In genomic region chr10:110861476-110861875, GRCh38 we compare ENCODE assay signal across 15 cellular contexts. TPM values are rescaled to one million over a fixed set of nuclear protein-coding genes. Genes with fewer than 3 reads are reported as not detected.
DNase-seq lines count a peak whose midpoint lies in the region; ATAC-seq, FAIRE-seq and TF ChIP-seq lines count a peak whose summit lies in the region.
"Had no signal": no experiment of that assay in that cellular context is flagged by ENCODE, and none has a peak within 500 bp of the region (broad histone marks: within the 10 kb centered on the region; RNA-seq: fewer than 3 reads in every experiment).

No MANE protein-coding gene starts in this region.

- H3K27ac ChIP-seq in K562 (ENCODE audit: extremely low read depth, low read depth, low read length) (no peak overlapping the region), muscle layer of duodenum (ENCODE audit: low read length) (peak overlapping the region; percentile 70), upper lobe of right lung (peak overlapping the region; percentile 81)
- H3K27ac ChIP-seq: PC-9 had no signal

- H2AFZ ChIP-seq in K562 (ENCODE audit: low read depth, low read length) = no peak overlapping the region
- H2AFZ ChIP-seq: PC-9 had no signal

- H3K4me2 ChIP-seq in K562 (ENCODE audit: insufficient read depth, low read length) = no peak overlapping the region
- H3K4me2 ChIP-seq: PC-9 had no signal

- no peak for TF ChIP-seq RAD21 in K562 (CRISPR knock-in tag; conservative IDR thresholded peaks at IDR 0.05 in 1 of 2, IDR thresholded peaks at IDR 0.05 in 1 of 2)

- TF ChIP-seq POLR2A in K562 (conservative IDR thresholded peaks at IDR 0.05) = no peak

- CTCF ChIA-PET in activated naive CD4-positive, alpha-beta T cell treated with anti-CD3 and anti-CD28 coated beads for 36 hours (lab: Charles Lee) = interaction anchor here (1.3 to 1.4 kb wide), 2 partner anchors 9 to 10 kb away, joined by 5 to 8 read pairs; partner anchors contain the start of gene PDCD4
- CTCF ChIA-PET in K562 (lab: Yijun Ruan, JAX; ENCODE audit: low intra/inter-chr PET ratio) = no interaction called here

- WGBS in K562 (ENCODE audit: insufficient coverage, low coverage, missing lambda C conversion rate) = 85% methylated on average over 2 of the region's 2 CpGs

- H3K9me3 Mint-ChIP-seq in activated naive CD4-positive, alpha-beta T cell treated with anti-CD3 and anti-CD28 coated beads for 36 hours = no peaks in the 10 kb centered on the region
- H3K9me3 Mint-ChIP-seq: nephron progenitor cell had no signal

- no peak for DNase-seq in activated naive CD4-positive, alpha-beta T cell treated with anti-CD3 and anti-CD28 coated beads for 36 hours
- no peak for DNase-seq in activated naive CD4-positive, alpha-beta T cell treated with Interleukin-2 at 50 U/mL for 16 hours
- no peak for DNase-seq in K562 (ENCODE audit: extremely low read depth in 1 of 4, low spot score in 3 of 4)
- DNase-seq in upper lobe of right lung = no peak
- no peak for DNase-seq in amniotic stem cell (lab: John Stamatoyannopoulos, UW)
- DNase-seq in T-helper 9 cell = no peak
- no peak for DNase-seq in hypothalamus (lab: John Stamatoyannopoulos, UW)
- DNase-seq: foreskin fibroblast, kidney glomerular epithelial cell, MV-4-11, NCI-H226, nephron progenitor cell, PC-9 had no signal

- H3K9me3 ChIP-seq in K562 (replicated peaks; ENCODE audit: control insufficient read depth, insufficient read depth, low read depth, low read length) = no peaks in the 10 kb centered on the region
- no peaks in the 10 kb centered on the region for H3K9me3 ChIP-seq in muscle layer of duodenum (ENCODE audit: control insufficient read depth in 1 of 2, low read length in 2 of 2)
- H3K9me3 ChIP-seq in upper lobe of right lung = no peaks in the 10 kb centered on the region

- H3K9me1 ChIP-seq in K562 (ENCODE audit: control insufficient read depth, insufficient read depth, low read length) = no peaks in the 10 kb centered on the region

- intact Hi-C loops in activated naive CD4-positive, alpha-beta T cell treated with anti-CD3 and anti-CD28 coated beads for 36 hours (cut with micrococcal nuclease) = loop anchor here (5.0 kb wide), 2 partner anchors 649 to 854 kb away; partner anchors contain the start of gene ADD3
- intact Hi-C loops in K562 (cut with micrococcal nuclease) = no loop called here
- intact Hi-C loops in upper lobe of right lung (cut with DNase I) = no loop called here

- no peak for TF ChIP-seq CTCF in K562 (IDR thresholded peaks at IDR 0.05 in 2 of 3, conservative IDR thresholded peaks at IDR 0.05 in 1 of 3; ENCODE audit: insufficient read depth in 2 of 3, low read depth in 1 of 3, low read length in 3 of 3)
- TF ChIP-seq CTCF in upper lobe of right lung (IDR thresholded peaks at IDR 0.05) = no peak

- H3K36me3 Mint-ChIP-seq in activated naive CD4-positive, alpha-beta T cell treated with anti-CD3 and anti-CD28 coated beads for 36 hours (ENCODE audit: low read depth) = peaks cover 1% of the 10 kb centered on the region

- BruUV-seq in K562 (replicated peaks; lab: Mats Ljungman, UMichigan) = no TSS peak

- no peaks in the 10 kb centered on the region for H3K27me3 ChIP-seq in K562 (ENCODE audit: control insufficient read depth in 2 of 2, insufficient read depth in 2 of 2, low read length in 2 of 2)
- H3K27me3 ChIP-seq in muscle layer of duodenum (ENCODE audit: low read depth, low read length) = no peaks in the 10 kb centered on the region
- H3K27me3 ChIP-seq in upper lobe of right lung = no peaks in the 10 kb centered on the region

- ATAC-seq in K562 = no peak
- ATAC-seq in upper lobe of right lung = no peak

- H3K79me2 ChIP-seq in K562 (ENCODE audit: control insufficient read depth, insufficient read depth, low read length) = no peaks in the 10 kb centered on the region

- H4K20me1 ChIP-seq in K562 (replicated peaks; ENCODE audit: control insufficient read depth, insufficient read depth, low read length) = no peaks in the 10 kb centered on the region

- peaks cover 89% of the 10 kb centered on the region for H3K4me1 Mint-ChIP-seq in activated naive CD4-positive, alpha-beta T cell treated with anti-CD3 and anti-CD28 coated beads for 36 hours (ENCODE audit: low read depth)

- H3K27ac Mint-ChIP-seq in activated naive CD4-positive, alpha-beta T cell treated with anti-CD3 and anti-CD28 coated beads for 36 hours = peak overlapping the region; percentile 92
- H3K27ac Mint-ChIP-seq: nephron progenitor cell had no signal

- POLR2A ChIA-PET in K562 (lab: Yijun Ruan, JAX) = interaction anchor here (1.2 kb wide), 1 partner anchor 10 kb away, joined by 5 read pairs; the partner anchor contains the start of gene PDCD4

- no peaks in the 10 kb centered on the region for H3K27me3 Mint-ChIP-seq in activated naive CD4-positive, alpha-beta T cell treated with anti-CD3 and anti-CD28 coated beads for 36 hours (ENCODE audit: low read depth)

- H3K4me3 Mint-ChIP-seq in activated naive CD4-positive, alpha-beta T cell treated with anti-CD3 and anti-CD28 coated beads for 36 hours = no peak overlapping the region
- H3K4me3 Mint-ChIP-seq: nephron progenitor cell had no signal

- no peak overlapping the region for H3K4me3 ChIP-seq in K562
- H3K4me3 ChIP-seq in muscle layer of duodenum (ENCODE audit: low read depth in 1 of 2, low read length in 2 of 2) = no peak overlapping the region
- H3K4me3 ChIP-seq in upper lobe of right lung = no peak overlapping the region
- H3K4me3 ChIP-seq: PC-9 had no signal

- FAIRE-seq in K562 (lab: Jason Lieb, UNC) = no peak
- FAIRE-seq: H54 had no signal

- H3K36me3 ChIP-seq in K562 (ENCODE audit: control insufficient read depth, insufficient read depth, low read length) = no peaks in the 10 kb centered on the region
- no peaks in the 10 kb centered on the region for H3K36me3 ChIP-seq in muscle layer of duodenum (ENCODE audit: control insufficient read depth in 1 of 2, insufficient read depth in 2 of 2, low read length in 2 of 2)
- no peaks in the 10 kb centered on the region for H3K36me3 ChIP-seq in upper lobe of right lung

- TF ChIP-seq EP300 in K562 (IDR thresholded peaks at IDR 0.05; ENCODE audit: low read length) = no peak

- peaks cover 26 to 70% of the 10 kb centered on the region in 2 experiments for H3K4me1 ChIP-seq in K562 (replicated peaks in 1 of 2; ENCODE audit: control insufficient read depth in 2 of 2, insufficient read depth in 2 of 2, low read length in 2 of 2)
- peaks cover 33 to 40% of the 10 kb centered on the region in 2 donors for H3K4me1 ChIP-seq in muscle layer of duodenum (ENCODE audit: control insufficient read depth in 1 of 2, insufficient read depth in 2 of 2, low read length in 2 of 2)
- H3K4me1 ChIP-seq in upper lobe of right lung = peaks cover 68% of the 10 kb centered on the region

- in situ Hi-C loops in K562 (cut with MboI) = no loop called here

- H3K9ac ChIP-seq in K562 (ENCODE audit: insufficient read depth in 1 of 2, low read depth in 2 of 2, low read length in 2 of 2) = no peak overlapping the region; a peak in 1 of 4 replicates

RNA-seq across cellular contexts. Expression of gene PDCD4, which starts 10.3 kb away (rescaled TPM):
- 100 to 1,000 TPM; 143 to 146 TPM for total RNA-seq in activated naive CD4-positive, alpha-beta T cell treated with anti-CD3 and anti-CD28 coated beads for 36 hours
- 9.1 and 68.5 TPM in 2 replicates for total RNA-seq in K562 (2011; cell fraction: chromatin; rRNA removed; ENCODE audit: low replicate concordance)
- 2.7 and 5.9 TPM in 2 replicates for total RNA-seq in K562 (2011; cell fraction: nucleolus; rRNA removed)
- 15.7 and 17.2 TPM in 2 replicates for total RNA-seq in K562 (2011; cell fraction: nucleoplasm; rRNA removed)
- 20.2 and 22.5 TPM in 2 replicates for total RNA-seq in K562 (2014; rRNA removed)
- 33.7 and 44.2 TPM in 2 replicates for total RNA-seq in K562 (2014; rRNA removed; fragmentation: Illumina TruSeq; extraction: Trizol)
- 15.9 and 18.3 TPM in 2 replicates for total RNA-seq in K562 (2015; rRNA removed; fragmentation: Illumina TruSeq; extraction: Trizol)
- 28.0 and 44.1 TPM in 2 replicates for total RNA-seq in K562 (2021)
- 28.1 and 40.2 TPM in 2 replicates for polyA plus RNA-seq in K562 (2011; rRNA removed)
- polyA plus RNA-seq in K562 (2011; cell fraction: cytosol; rRNA removed) = 2.7 and 13.3 TPM in 2 replicates
- polyA plus RNA-seq in K562 (2011; cell fraction: nucleus; rRNA removed) = 11.9 and 17.6 TPM in 2 replicates
- 38.4 and 47.3 TPM in 2 replicates for polyA plus RNA-seq in K562 (2012)
- polyA plus RNA-seq in K562 (2014; fragmentation: Illumina TruSeq; extraction: Trizol) = 38.0 and 38.2 TPM in 2 replicates
- 10 to 100 TPM; 12.9 to 18.1 TPM for polyA plus RNA-seq in K562 (2014; fragmentation: Nextera tagmentation; extraction: Ambion mirVana)
- 34.4 and 36.6 TPM in 2 replicates for polyA plus RNA-seq in K562 (2014; rRNA removed)
- polyA minus RNA-seq in K562 (2011; rRNA and poly(A)+ RNA removed) = 37.7 and 52.1 TPM in 2 replicates
- polyA minus RNA-seq in K562 (2011; cell fraction: cytosol; rRNA and poly(A)+ RNA removed) = 14.9 and 17.9 TPM in 2 replicates
- 11.0 and 21.5 TPM in 2 replicates for polyA minus RNA-seq in K562 (2011; cell fraction: nucleus; rRNA and poly(A)+ RNA removed)
- 48.6 TPM for total RNA-seq in upper lobe of right lung

RNA-seq across cellular contexts. Expression of gene BBIP1, which starts 57.5 kb away (rescaled TPM):
- 10 to 100 TPM; 37.2 to 42.6 TPM for total RNA-seq in activated naive CD4-positive, alpha-beta T cell treated with anti-CD3 and anti-CD28 coated beads for 36 hours
- 8.1 and 22.8 TPM in 2 replicates for total RNA-seq in K562 (2011; cell fraction: chromatin; rRNA removed; ENCODE audit: low replicate concordance)
- total RNA-seq in K562 (2011; cell fraction: nucleolus; rRNA removed) = 5.1 and 5.5 TPM in 2 replicates
- 9.8 and 37.7 TPM in 2 replicates for total RNA-seq in K562 (2011; cell fraction: nucleoplasm; rRNA removed)
- 5.2 and 12.2 TPM in 2 replicates for total RNA-seq in K562 (2014; rRNA removed)
- 19.4 and 21.2 TPM in 2 replicates for total RNA-seq in K562 (2014; rRNA removed; fragmentation: Illumina TruSeq; extraction: Trizol)
- 18.1 and 18.9 TPM in 2 replicates for total RNA-seq in K562 (2015; rRNA removed; fragmentation: Illumina TruSeq; extraction: Trizol)
- 12.5 and 17.2 TPM in 2 replicates for total RNA-seq in K562 (2021)
- 19.2 and 24.2 TPM in 2 replicates for polyA plus RNA-seq in K562 (2011; rRNA removed)
- polyA plus RNA-seq in K562 (2011; cell fraction: cytosol; rRNA removed) = 2.6 and 4.7 TPM in 2 replicates
- polyA plus RNA-seq in K562 (2011; cell fraction: nucleus; rRNA removed) = 8.6 and 11.2 TPM in 2 replicates
- 17.8 and 20.6 TPM in 2 replicates for polyA plus RNA-seq in K562 (2012)
- 23.0 and 27.8 TPM in 2 replicates for polyA plus RNA-seq in K562 (2014; fragmentation: Illumina TruSeq; extraction: Trizol)
- polyA plus RNA-seq in K562 (2014; fragmentation: Nextera tagmentation; extraction: Ambion mirVana) = 10 to 100 TPM; 30.6 to 31.0 TPM
- 14.1 and 17.3 TPM in 2 replicates for polyA plus RNA-seq in K562 (2014; rRNA removed)
- 17.2 and 21.9 TPM in 2 replicates for polyA minus RNA-seq in K562 (2011; rRNA and poly(A)+ RNA removed)
- polyA minus RNA-seq in K562 (2011; cell fraction: cytosol; rRNA and poly(A)+ RNA removed) = 3.5 and 5.2 TPM in 2 replicates
- 7.0 and 15.1 TPM in 2 replicates for polyA minus RNA-seq in K562 (2011; cell fraction: nucleus; rRNA and poly(A)+ RNA removed)
- total RNA-seq in upper lobe of right lung = 25.3 TPM

RNA-seq across cellular contexts. Expression of gene SHOC2, which starts 57.9 kb away (rescaled TPM):
- total RNA-seq in activated naive CD4-positive, alpha-beta T cell treated with anti-CD3 and anti-CD28 coated beads for 36 hours = 10 to 100 TPM; 24.9 to 27.2 TPM
- total RNA-seq in K562 (2011; cell fraction: chromatin; rRNA removed; ENCODE audit: low replicate concordance) = 6.3 and 27.4 TPM in 2 replicates
- total RNA-seq in K562 (2011; cell fraction: nucleolus; rRNA removed) = 3.5 and 5.8 TPM in 2 replicates
- 8.9 and 10.8 TPM in 2 replicates for total RNA-seq in K562 (2011; cell fraction: nucleoplasm; rRNA removed)
- 9.2 and 10.2 TPM in 2 replicates for total RNA-seq in K562 (2014; rRNA removed)
- 14.6 and 17.2 TPM in 2 replicates for total RNA-seq in K562 (2014; rRNA removed; fragmentation: Illumina TruSeq; extraction: Trizol)
- 13.8 and 16.1 TPM in 2 replicates for total RNA-seq in K562 (2015; rRNA removed; fragmentation: Illumina TruSeq; extraction: Trizol)
- total RNA-seq in K562 (2021) = 16.8 and 17.2 TPM in 2 replicates
- 10.2 and 14.9 TPM in 2 replicates for polyA plus RNA-seq in K562 (2011; rRNA removed)
- 3.5 and 6.9 TPM in 2 replicates for polyA plus RNA-seq in K562 (2011; cell fraction: cytosol; rRNA removed)
- 3.3 and 4.2 TPM in 2 replicates for polyA plus RNA-seq in K562 (2011; cell fraction: nucleus; rRNA removed)
- polyA plus RNA-seq in K562 (2012) = 11.0 and 13.0 TPM in 2 replicates
- polyA plus RNA-seq in K562 (2014; fragmentation: Illumina TruSeq; extraction: Trizol) = 16.3 and 17.2 TPM in 2 replicates
- 10 to 100 TPM; 11.4 to 17.5 TPM for polyA plus RNA-seq in K562 (2014; fragmentation: Nextera tagmentation; extraction: Ambion mirVana)
- polyA plus RNA-seq in K562 (2014; rRNA removed) = 9.2 and 10.3 TPM in 2 replicates
- 28.5 and 31.2 TPM in 2 replicates for polyA minus RNA-seq in K562 (2011; rRNA and poly(A)+ RNA removed)
- 6.8 and 13.1 TPM in 2 replicates for polyA minus RNA-seq in K562 (2011; cell fraction: cytosol; rRNA and poly(A)+ RNA removed)
- polyA minus RNA-seq in K562 (2011; cell fraction: nucleus; rRNA and poly(A)+ RNA removed) = 9.7 and 21.9 TPM in 2 replicates
- total RNA-seq in upper lobe of right lung = 58.4 TPM
